ENCODE assay signal across 6 cellular contexts in the genomic region with DNA sequence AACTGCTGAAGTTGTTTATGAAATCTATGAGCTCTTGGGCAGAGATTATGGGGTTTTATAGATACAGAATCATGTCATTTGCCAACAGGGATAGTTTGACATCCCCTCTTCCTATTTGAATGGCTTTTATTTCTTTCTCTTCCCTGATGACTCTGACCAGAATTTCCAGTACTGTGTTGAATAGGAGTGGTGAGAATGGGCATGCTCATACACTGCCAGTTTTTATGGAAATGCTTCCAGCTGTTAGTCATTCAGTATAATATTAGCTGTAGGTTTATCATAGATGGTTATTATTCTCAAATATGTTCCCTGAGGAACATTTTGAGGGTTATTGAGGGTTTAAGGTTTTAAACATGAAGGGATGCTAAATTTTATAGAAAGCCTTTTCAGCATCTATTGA.
"Had no signal": no experiment of that assay in that cellular context is flagged by ENCODE, and none has a peak within 500 bp of the region (broad histone marks: within the 10 kb centered on the region; RNA-seq: fewer than 3 reads in every experiment).

No MANE protein-coding gene starts in this region.

- H2AFZ ChIP-seq: GM23248 had no signal

- H3K4me3 ChIP-seq: GM23248, K562 had no signal

- H3K27ac ChIP-seq: GM23248 had no signal

- DNase-seq: GM23248, GOT3, H7, HCEC 1CT, IMR-90 had no signal

- H3K9ac ChIP-seq: GM23248 had no signal

- ATAC-seq: K562 had no signal
